Comparison of ENCODE assay signal across 1 cellular context in the genomic region with DNA sequence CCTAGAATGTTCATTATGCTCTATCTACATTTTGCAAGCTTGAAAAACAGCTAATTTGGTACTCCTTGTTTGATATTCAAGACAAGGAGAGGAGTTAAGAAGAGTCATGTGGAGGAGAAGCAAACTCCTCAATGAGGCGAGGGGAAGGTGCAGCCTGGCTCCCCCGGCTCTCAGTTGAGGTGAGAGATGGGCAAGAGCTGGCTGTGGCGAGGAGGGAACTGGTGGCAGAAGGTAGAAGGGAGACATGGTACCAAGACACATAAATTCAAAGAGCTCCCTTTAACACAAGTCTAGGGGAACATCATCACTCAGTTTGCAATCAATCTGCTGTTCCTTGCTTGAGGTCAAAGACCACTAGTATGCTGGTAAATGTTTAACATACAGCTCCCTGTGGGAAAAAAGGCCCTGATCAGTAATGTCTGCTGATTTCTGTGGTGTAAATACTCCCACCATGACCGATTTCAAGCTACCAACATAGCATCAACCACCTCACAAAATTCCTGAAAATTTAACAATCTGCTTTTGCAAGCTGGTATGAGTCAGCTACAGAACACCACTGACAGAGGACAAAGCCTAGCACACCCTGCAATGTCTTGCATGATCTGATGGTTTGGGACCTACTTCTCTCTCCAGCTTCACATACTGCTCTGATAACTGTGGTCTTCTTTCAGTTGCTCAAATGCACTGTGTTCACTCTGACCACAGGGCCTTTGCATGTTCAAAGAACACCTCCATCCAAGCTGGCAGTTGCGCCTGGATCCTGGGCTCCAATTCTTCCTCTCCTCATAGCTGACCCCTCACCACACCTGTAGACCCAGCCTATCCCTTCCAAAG.
A peak's percentile ranks its signal among the peaks of the same experiment; 100 is the strongest.
TF ChIP-seq lines count a peak whose summit lies in the region.

No MANE protein-coding gene starts in this region.

TF ChIP-seq in HepG2, 621 proteins besides CTCF, POLR2A, EP300 and RAD21 (continued from another document and continues in another):
- TF ChIP-seq FOSL2 (CRISPR knock-in tag; IDR thresholded peaks at IDR 0.05) (0 out of 2 replicates have a peak, but pooled peaks have one; percentile 7), ZNF317 (CRISPR knock-in tag; IDR thresholded peaks at IDR 0.05) (peak; percentile 95), ZNF33B (CRISPR knock-in tag; IDR thresholded peaks at IDR 0.05) (no peak), HNF1A (IDR thresholded peaks at IDR 0.05; ENCODE audit: low read depth) (peak; percentile 96), HNF1A (CRISPR knock-in tag; IDR thresholded peaks at IDR 0.05; ENCODE audit: borderline replicate concordance) (peak; percentile 95), ERF (CRISPR knock-in tag; IDR thresholded peaks at IDR 0.05) (0 out of 2 replicates have a peak, but pooled peaks have one; percentile 13), ZNF709 (CRISPR knock-in tag; IDR thresholded peaks at IDR 0.05) (no peak), HNF4A (CRISPR knock-in tag; IDR thresholded peaks at IDR 0.05) (peak; percentile 87), E2F2 (CRISPR knock-in tag; IDR thresholded peaks at IDR 0.05; ENCODE audit: borderline replicate concordance) (peak; percentile 55; the same call in 1 of the 2 replicates), HDAC2 (CRISPR knock-in tag; IDR thresholded peaks at IDR 0.05) (peak; percentile 35; the same call in 1 of the 2 replicates), NR2F6 (IDR thresholded peaks at IDR 0.05) (no peak), NR2F6 (CRISPR knock-in tag; IDR thresholded peaks at IDR 0.05) (peak; percentile 45; the same call in 1 of the 2 replicates), SPEN (CRISPR knock-in tag; IDR thresholded peaks at IDR 0.05; ENCODE audit: low read depth) (peak; percentile 59; the same call in 1 of the 2 replicates), PAXIP1 (CRISPR knock-in tag; conservative IDR thresholded peaks at IDR 0.05) (peak; percentile 63; the same call in 1 of the 2 replicates), MYPOP (CRISPR knock-in tag; IDR thresholded peaks at IDR 0.05) (no peak), NCOR1 (IDR thresholded peaks at IDR 0.05; ENCODE audit: borderline replicate concordance, low read length) (peak; percentile 41; the same call in 1 of the 2 replicates), POGZ (CRISPR knock-in tag; IDR thresholded peaks at IDR 0.05) (0 out of 2 replicates have a peak, but pooled peaks have one; percentile 35), HNRNPUL1 (IDR thresholded peaks at IDR 0.05; ENCODE audit: low read depth, low read length) (peak; percentile 97), ZNF446 (CRISPR knock-in tag; IDR thresholded peaks at IDR 0.05) (0 out of 2 replicates have a peak, but pooled peaks have one; percentile 5), ZFP91 (CRISPR knock-in tag; IDR thresholded peaks at IDR 0.05; ENCODE audit: borderline replicate concordance) (peak; percentile 40; the same call in 1 of the 2 replicates)
- TF ChIP-seq, protein P1, sequence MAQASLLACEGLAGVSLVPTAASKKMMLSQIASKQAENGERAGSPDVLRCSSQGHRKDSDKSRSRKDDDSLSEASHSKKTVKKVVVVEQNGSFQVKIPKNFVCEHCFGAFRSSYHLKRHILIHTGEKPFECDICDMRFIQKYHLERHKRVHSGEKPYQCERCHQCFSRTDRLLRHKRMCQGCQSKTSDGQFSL (CRISPR knock-in tag; IDR thresholded peaks at IDR 0.05): no peak
- TF ChIP-seq, protein P2, sequence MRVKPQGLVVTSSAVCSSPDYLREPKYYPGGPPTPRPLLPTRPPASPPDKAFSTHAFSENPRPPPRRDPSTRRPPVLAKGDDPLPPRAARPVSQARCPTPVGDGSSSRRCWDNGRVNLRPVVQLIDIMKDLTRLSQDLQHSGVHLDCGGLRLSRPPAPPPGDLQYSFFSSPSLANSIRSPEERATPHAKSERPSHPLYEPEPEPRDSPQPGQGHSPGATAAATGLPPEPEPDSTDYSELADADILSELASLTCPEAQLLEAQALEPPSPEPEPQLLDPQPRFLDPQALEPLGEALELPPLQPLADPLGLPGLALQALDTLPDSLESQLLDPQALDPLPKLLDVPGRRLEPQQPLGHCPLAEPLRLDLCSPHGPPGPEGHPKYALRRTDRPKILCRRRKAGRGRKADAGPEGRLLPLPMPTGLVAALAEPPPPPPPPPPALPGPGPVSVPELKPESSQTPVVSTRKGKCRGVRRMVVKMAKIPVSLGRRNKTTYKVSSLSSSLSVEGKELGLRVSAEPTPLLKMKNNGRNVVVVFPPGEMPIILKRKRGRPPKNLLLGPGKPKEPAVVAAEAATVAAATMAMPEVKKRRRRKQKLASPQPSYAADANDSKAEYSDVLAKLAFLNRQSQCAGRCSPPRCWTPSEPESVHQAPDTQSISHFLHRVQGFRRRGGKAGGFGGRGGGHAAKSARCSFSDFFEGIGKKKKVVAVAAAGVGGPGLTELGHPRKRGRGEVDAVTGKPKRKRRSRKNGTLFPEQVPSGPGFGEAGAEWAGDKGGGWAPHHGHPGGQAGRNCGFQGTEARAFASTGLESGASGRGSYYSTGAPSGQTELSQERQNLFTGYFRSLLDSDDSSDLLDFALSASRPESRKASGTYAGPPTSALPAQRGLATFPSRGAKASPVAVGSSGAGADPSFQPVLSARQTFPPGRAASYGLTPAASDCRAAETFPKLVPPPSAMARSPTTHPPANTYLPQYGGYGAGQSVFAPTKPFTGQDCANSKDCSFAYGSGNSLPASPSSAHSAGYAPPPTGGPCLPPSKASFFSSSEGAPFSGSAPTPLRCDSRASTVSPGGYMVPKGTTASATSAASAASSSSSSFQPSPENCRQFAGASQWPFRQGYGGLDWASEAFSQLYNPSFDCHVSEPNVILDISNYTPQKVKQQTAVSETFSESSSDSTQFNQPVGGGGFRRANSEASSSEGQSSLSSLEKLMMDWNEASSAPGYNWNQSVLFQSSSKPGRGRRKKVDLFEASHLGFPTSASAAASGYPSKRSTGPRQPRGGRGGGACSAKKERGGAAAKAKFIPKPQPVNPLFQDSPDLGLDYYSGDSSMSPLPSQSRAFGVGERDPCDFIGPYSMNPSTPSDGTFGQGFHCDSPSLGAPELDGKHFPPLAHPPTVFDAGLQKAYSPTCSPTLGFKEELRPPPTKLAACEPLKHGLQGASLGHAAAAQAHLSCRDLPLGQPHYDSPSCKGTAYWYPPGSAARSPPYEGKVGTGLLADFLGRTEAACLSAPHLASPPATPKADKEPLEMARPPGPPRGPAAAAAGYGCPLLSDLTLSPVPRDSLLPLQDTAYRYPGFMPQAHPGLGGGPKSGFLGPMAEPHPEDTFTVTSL (CRISPR knock-in tag; IDR thresholded peaks at IDR 0.05; ENCODE audit: borderline replicate concordance): peak; percentile 20; the same call in 1 of the 2 replicates
- TF ChIP-seq, protein P3, sequence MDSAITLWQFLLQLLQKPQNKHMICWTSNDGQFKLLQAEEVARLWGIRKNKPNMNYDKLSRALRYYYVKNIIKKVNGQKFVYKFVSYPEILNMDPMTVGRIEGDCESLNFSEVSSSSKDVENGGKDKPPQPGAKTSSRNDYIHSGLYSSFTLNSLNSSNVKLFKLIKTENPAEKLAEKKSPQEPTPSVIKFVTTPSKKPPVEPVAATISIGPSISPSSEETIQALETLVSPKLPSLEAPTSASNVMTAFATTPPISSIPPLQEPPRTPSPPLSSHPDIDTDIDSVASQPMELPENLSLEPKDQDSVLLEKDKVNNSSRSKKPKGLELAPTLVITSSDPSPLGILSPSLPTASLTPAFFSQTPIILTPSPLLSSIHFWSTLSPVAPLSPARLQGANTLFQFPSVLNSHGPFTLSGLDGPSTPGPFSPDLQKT (CRISPR knock-in tag; IDR thresholded peaks at IDR 0.05; ENCODE audit: borderline replicate concordance): no peak
- TF ChIP-seq, protein P4, sequence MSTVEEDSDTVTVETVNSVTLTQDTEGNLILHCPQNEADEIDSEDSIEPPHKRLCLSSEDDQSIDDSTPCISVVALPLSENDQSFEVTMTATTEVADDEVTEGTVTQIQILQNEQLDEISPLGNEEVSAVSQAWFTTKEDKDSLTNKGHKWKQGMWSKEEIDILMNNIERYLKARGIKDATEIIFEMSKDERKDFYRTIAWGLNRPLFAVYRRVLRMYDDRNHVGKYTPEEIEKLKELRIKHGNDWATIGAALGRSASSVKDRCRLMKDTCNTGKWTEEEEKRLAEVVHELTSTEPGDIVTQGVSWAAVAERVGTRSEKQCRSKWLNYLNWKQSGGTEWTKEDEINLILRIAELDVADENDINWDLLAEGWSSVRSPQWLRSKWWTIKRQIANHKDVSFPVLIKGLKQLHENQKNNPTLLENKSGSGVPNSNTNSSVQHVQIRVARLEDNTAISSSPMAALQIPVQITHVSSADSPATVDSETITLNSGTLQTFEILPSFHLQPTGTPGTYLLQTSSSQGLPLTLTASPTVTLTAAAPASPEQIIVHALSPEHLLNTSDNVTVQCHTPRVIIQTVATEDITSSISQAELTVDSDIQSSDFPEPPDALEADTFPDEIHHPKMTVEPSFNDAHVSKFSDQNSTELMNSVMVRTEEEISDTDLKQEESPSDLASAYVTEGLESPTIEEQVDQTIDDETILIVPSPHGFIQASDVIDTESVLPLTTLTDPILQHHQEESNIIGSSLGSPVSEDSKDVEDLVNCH (CRISPR knock-in tag; IDR thresholded peaks at IDR 0.05): no peak
